23 cellular contexts compared by ENCODE assay signal in genomic region chr7:74299401-74299800, GRCh38.
"Had no signal": no experiment of that assay in that cellular context is flagged by ENCODE, and none has a peak within 500 bp of the region (broad histone marks: within the 10 kb centered on the region; RNA-seq: fewer than 3 reads in every experiment).

No MANE protein-coding gene starts in this region.

- H3K9me3 ChIP-seq: lower lobe of right lung, neutrophil, ovary, right atrium auricular region, spleen, suprapubic skin, thoracic aorta, tibial artery, uterus had no signal

- H3K4me3 ChIP-seq: lower lobe of right lung, neural progenitor cell, ovary, right atrium auricular region, skin epidermis, spleen, suprapubic skin, thoracic aorta, tibial artery, uterus had no signal

- ATAC-seq: left lobe of liver; natural killer cell; sciatic nerve; stimulated activated effector memory CD8-positive, alpha-beta T cell treated with anti-CD3 and anti-CD28 coated beads, Interleukin-12 subunit alpha, Interleukin-12 subunit beta, amount 100 ng/mL, for 72 hours had no signal

- H3K27me3 ChIP-seq: neural progenitor cell, ovary, right atrium auricular region, spleen, suprapubic skin, tibial artery, uterus had no signal

- H3K4me1 ChIP-seq: neural progenitor cell had no signal

- FAIRE-seq: keratinocyte had no signal

- H3K27ac ChIP-seq: lower lobe of right lung, neural progenitor cell, neutrophil, ovary, right atrium auricular region, skin epidermis, spleen, suprapubic skin, thoracic aorta, tibial artery, uterus had no signal

- H2AFZ ChIP-seq: neural progenitor cell had no signal

- H3K36me3 ChIP-seq: lower lobe of right lung, neural progenitor cell, neutrophil, ovary, right atrium auricular region, spleen, suprapubic skin, thoracic aorta, tibial artery, uterus had no signal

- DNase-seq: hippocampal formation; mesendoderm; naive B cell; natural killer cell; nephron progenitor cell; occipital lobe; spleen; stimulated activated CD4-positive, alpha-beta T cell treated with anti-CD3 and anti-CD28 coated beads, Interleukin-4, amount 100 ng/mL, for 24 hours; stimulated activated naive CD4-positive, alpha-beta T cell had no signal

- H3K4me2 ChIP-seq: neural progenitor cell had no signal
